ENCODE assay signal across 17 cellular contexts in the genomic region with DNA sequence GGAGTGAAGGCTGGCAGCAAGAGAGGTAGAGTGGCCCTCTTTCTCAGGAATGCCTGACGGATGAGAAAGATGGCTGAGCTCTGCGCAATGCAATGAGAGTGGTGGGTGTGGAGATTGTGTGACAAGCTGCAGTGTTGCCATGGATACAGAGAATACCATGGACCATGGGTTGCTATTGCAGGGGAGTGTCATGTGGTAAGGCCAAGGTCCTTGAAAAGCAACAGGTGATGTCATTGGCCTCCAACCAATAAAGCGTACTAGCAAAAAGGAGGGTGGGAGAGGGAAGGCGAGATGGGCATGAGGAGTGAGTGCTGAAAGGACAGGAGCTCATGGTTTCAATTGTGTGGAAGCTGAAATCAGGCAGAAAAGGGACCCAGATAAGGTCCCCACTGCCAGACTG. TPM values are rescaled to one million over a fixed set of nuclear protein-coding genes. Genes with fewer than 3 reads are reported as not detected.
"Had no signal": no experiment of that assay in that cellular context is flagged by ENCODE, and none has a peak within 500 bp of the region (broad histone marks: within the 10 kb centered on the region; RNA-seq: fewer than 3 reads in every experiment).

No MANE protein-coding gene starts in this region.

- H3K4me3 ChIP-seq: body of pancreas, lower lobe of right lung, sigmoid colon, spleen, stomach, testis, upper lobe of right lung had no signal

- H3K9me3 ChIP-seq: body of pancreas, lower lobe of right lung, sigmoid colon, spleen, stomach, testis, upper lobe of right lung had no signal

- H3K36me3 Mint-ChIP-seq: activated naive CD8-positive, alpha-beta T cell; mesothelial cell of epicardium had no signal

- H3K4me3 Mint-ChIP-seq: activated CD4-positive, alpha-beta T cell treated with anti-CD3 and anti-CD28 coated beads, Interleukin-2, amount 10 ng/mL, durations not matched to agents 7 days and 5 days; activated naive CD8-positive, alpha-beta T cell; central memory CD8-positive, alpha-beta T cell; effector memory CD8-positive, alpha-beta T cell; mesothelial cell of epicardium; nephron progenitor cell had no signal

- H3K27me3 Mint-ChIP-seq: activated CD4-positive, alpha-beta T cell treated with anti-CD3 and anti-CD28 coated beads, Interleukin-2, amount 10 ng/mL, durations not matched to agents 7 days and 5 days; activated naive CD8-positive, alpha-beta T cell; central memory CD8-positive, alpha-beta T cell had no signal

- H3K27me3 ChIP-seq: body of pancreas, foreskin keratinocyte, spleen, testis, upper lobe of right lung had no signal

- ATAC-seq: body of pancreas; effector memory CD8-positive, alpha-beta T cell; foreskin keratinocyte; lower lobe of right lung; upper lobe of right lung had no signal

- H3K27ac Mint-ChIP-seq: activated CD4-positive, alpha-beta T cell treated with anti-CD3 and anti-CD28 coated beads, Interleukin-2, amount 10 ng/mL, durations not matched to agents 7 days and 5 days; activated naive CD8-positive, alpha-beta T cell; effector memory CD8-positive, alpha-beta T cell; mesothelial cell of epicardium; nephron progenitor cell had no signal

- H3K36me3 ChIP-seq: lower lobe of right lung, sigmoid colon, spleen, stomach, upper lobe of right lung had no signal

- H3K4me1 ChIP-seq: body of pancreas, foreskin keratinocyte, lower lobe of right lung, sigmoid colon, stomach, testis, upper lobe of right lung had no signal

- H3K27ac ChIP-seq: body of pancreas, foreskin keratinocyte, lower lobe of right lung, sigmoid colon, stomach, testis, upper lobe of right lung had no signal

- DNase-seq: activated CD4-positive, alpha-beta T cell treated with anti-CD3 and anti-CD28 coated beads, Interleukin-2, amount 10 ng/mL, durations not matched to agents 7 days and 5 days; activated gamma-delta T cell treated with Interleukin-2 at 50 U/mL for 16 hours; body of pancreas; effector memory CD8-positive, alpha-beta T cell; foreskin keratinocyte; lower lobe of right lung; nephron progenitor cell; sigmoid colon; spleen; stomach; T-helper 9 cell; testis; upper lobe of right lung had no signal

- H3K4me1 Mint-ChIP-seq: mesothelial cell of epicardium, nephron progenitor cell had no signal

- H3K9me3 Mint-ChIP-seq: activated CD4-positive, alpha-beta T cell treated with anti-CD3 and anti-CD28 coated beads, Interleukin-2, amount 10 ng/mL, durations not matched to agents 7 days and 5 days; central memory CD8-positive, alpha-beta T cell; effector memory CD8-positive, alpha-beta T cell had no signal

RNA-seq across cellular contexts. Expression of gene PNMA5, which starts 1.8 kb away (rescaled TPM):
- total RNA-seq: body of pancreas, foreskin keratinocyte, mesothelial cell of epicardium, osteocyte, sigmoid colon, stomach, upper lobe of right lung had no signal
- polyA plus RNA-seq: foreskin keratinocyte had no signal
